In genomic region chr4:122450847-122451246, GRCh38 we compare ENCODE assay signal across 8 cellular contexts. TPM values are rescaled to one million over a fixed set of nuclear protein-coding genes. Genes with fewer than 3 reads are reported as not detected.
A peak's percentile ranks its signal among the peaks of the same experiment; 100 is the strongest.
DNase-seq lines count a peak whose midpoint lies in the region; ATAC-seq lines count a peak whose summit lies in the region.

No MANE protein-coding gene starts in this region.

- ATAC-seq in GM19324 (IDR thresholded peaks at IDR 0.05; ENCODE audit: low FRiP score, unreplicated experiment) = no peak
- ATAC-seq in GM21390 (IDR thresholded peaks at IDR 0.05; ENCODE audit: unreplicated experiment) = no peak

- intact Hi-C loops in cardiac septum (cut with DNase I) = no loop called here

- peak; percentile 18 for DNase-seq in NCI-H748 (lab: John Stamatoyannopoulos, UW; ENCODE audit: unreplicated experiment)
- no peak for DNase-seq in NCI-H748 treated with DMSO at 0.1 percent for 48 hours (lab: John Stamatoyannopoulos, UW)
- peak; percentile 3 for DNase-seq in RPMI8226
- DNase-seq in dermis blood vessel endothelial cell = peak; percentile 14
- peak; percentile 16 to 24 (median 16) for DNase-seq in stimulated activated CD4-positive, alpha-beta T cell treated with anti-CD3 and anti-CD28 coated beads, TNF-alpha, amount 100 ng/mL, for 4 hours (ENCODE audit: low read depth in 3 of 3)
- no peak for DNase-seq in cardiac septum (ENCODE audit: low spot score)

RNA-seq across cellular contexts. Expression of gene IL2, which starts 5.7 kb away (rescaled TPM):
- total RNA-seq in dermis blood vessel endothelial cell (not detected in 2 replicates), cardiac septum (not detected)

Comparison
In these comparisons a context has a peak if more than half of its experiments do, and no peak if none do; other contexts are left out.
1. DNase-seq: peak in NCI-H748 (single experiment), RPMI8226 (single experiment), dermis blood vessel endothelial cell (single experiment) and stimulated activated CD4-positive, alpha-beta T cell treated with anti-CD3 and anti-CD28 coated beads, TNF-alpha, amount 100 ng/mL, for 4 hours (3 of 3); none in NCI-H748 treated with DMSO at 0.1 percent for 48 hours (single experiment) and cardiac septum (single experiment).